8 cellular contexts compared by ENCODE assay signal in genomic region chr1:197144570-197145325, GRCh38. TPM values are rescaled to one million over a fixed set of nuclear protein-coding genes. Genes with fewer than 3 reads are reported as not detected.
DNase-seq lines count a peak whose midpoint lies in the region; ATAC-seq and TF ChIP-seq lines count a peak whose summit lies in the region.

No MANE protein-coding gene starts in this region.

- TF ChIP-seq EP300 in sigmoid colon (IDR thresholded peaks at IDR 0.05), result no peak

- H3K79me2 ChIP-seq in ACC112 (ENCODE audit: control insufficient read depth, insufficient read depth, low read length, unreplicated experiment) (peaks cover 63% of the 10 kb centered on the region), GM23248 (ENCODE audit: insufficient read depth) (peaks cover 66% of the 10 kb centered on the region)

- peak; percentile 7 for ATAC-seq in foreskin keratinocyte
- ATAC-seq in GM18517 (IDR thresholded peaks at IDR 0.05; ENCODE audit: unreplicated experiment), result no peak
- ATAC-seq in upper lobe of right lung, result no peak

- H3K9me2 ChIP-seq in GM23248 (ENCODE audit: insufficient read depth), result no peaks in the 10 kb centered on the region

- H3K4me2 ChIP-seq in GM23248 (ENCODE audit: unreplicated experiment), result peak overlapping the region; percentile 97

- H4K20me1 ChIP-seq in GM23248 (ENCODE audit: insufficient read depth), result no peaks in the 10 kb centered on the region

- TF ChIP-seq POLR2A in sigmoid colon (IDR thresholded peaks at IDR 0.05), result no peak

- H3K27ac ChIP-seq in ACC112 (ENCODE audit: low read depth, low read length), result no peak overlapping the region
- H3K27ac ChIP-seq in GM23248, result peak overlapping the region; percentile 32
- peak overlapping the region; percentile 21 for H3K27ac ChIP-seq in foreskin keratinocyte
- H3K27ac ChIP-seq in sigmoid colon, result no peak overlapping the region
- no peak overlapping the region for H3K27ac ChIP-seq in upper lobe of right lung

- DNase-seq in GM23248, result peak; percentile 76
- DNase-seq in SW480 (ENCODE audit: low spot score), result peak; percentile 7
- DNase-seq in foreskin keratinocyte, result peak in 1 of 2 donors; percentile 28
- no peak for DNase-seq in sigmoid colon
- no peak for DNase-seq in nucleus accumbens (lab: John Stamatoyannopoulos, UW)
- no peak for DNase-seq in upper lobe of right lung

- peak overlapping the region; percentile 78 for H3K9ac ChIP-seq in GM23248

- peaks cover 10% of the 10 kb centered on the region for H3F3A ChIP-seq in GM23248 (ENCODE audit: insufficient read depth)

- peaks cover 18% of the 10 kb centered on the region for H3K4me1 ChIP-seq in ACC112 (ENCODE audit: control insufficient read depth, insufficient read depth, low read length, unreplicated experiment)
- peaks cover 30% of the 10 kb centered on the region; the same call in 1 of the 2 replicates for H3K4me1 ChIP-seq in GM23248 (ENCODE audit: insufficient read depth)
- peaks cover 17% of the 10 kb centered on the region for H3K4me1 ChIP-seq in foreskin keratinocyte
- peaks cover 0 to 10% (median 8%) of the 10 kb centered on the region in 4 donors for H3K4me1 ChIP-seq in sigmoid colon
- H3K4me1 ChIP-seq in upper lobe of right lung, result no peaks in the 10 kb centered on the region

- in situ Hi-C loops in GM23248 (cut with MboI), result no loop called here

- intact Hi-C loops in sigmoid colon (cut with DNase I) (no loop called here), upper lobe of right lung (cut with DNase I) (no loop called here)

- H3K27me3 ChIP-seq in ACC112 (ENCODE audit: insufficient read depth, low read length) (no peaks in the 10 kb centered on the region), GM23248 (replicated peaks; ENCODE audit: insufficient read depth) (no peaks in the 10 kb centered on the region), foreskin keratinocyte (no peaks in the 10 kb centered on the region), sigmoid colon (peaks cover 0 to 36% (median 6%) of the 10 kb centered on the region in 3 donors), upper lobe of right lung (no peaks in the 10 kb centered on the region)

- 28 to 32% methylated on average over 5 of the region's 5 CpGs for WGBS in GM23248 (ENCODE audit: low coverage in 1 of 2, low lambda C conversion rate in 2 of 2, missing lambda C conversion rate in 2 of 2), 2 experiments
- WGBS in sigmoid colon, 2 donors, result 57 to 65% methylated on average over 5 of the region's 5 CpGs

- H3K36me3 ChIP-seq in ACC112 (ENCODE audit: insufficient read depth, low read length) (peaks cover 4% of the 10 kb centered on the region), GM23248 (ENCODE audit: low read depth) (no peaks in the 10 kb centered on the region), sigmoid colon (no peaks in the 10 kb centered on the region), upper lobe of right lung (no peaks in the 10 kb centered on the region)

- H2AFZ ChIP-seq in ACC112 (ENCODE audit: low read length, unreplicated experiment) (no peak overlapping the region), GM23248 (peak overlapping the region; percentile 95)

- no peaks in the 10 kb centered on the region for H3K9me3 ChIP-seq in GM23248 (ENCODE audit: low read depth)
- no peaks in the 10 kb centered on the region for H3K9me3 ChIP-seq in sigmoid colon
- H3K9me3 ChIP-seq in upper lobe of right lung, result no peaks in the 10 kb centered on the region

- H3K4me3 ChIP-seq in ACC112 (ENCODE audit: low read depth, low read length) (peak overlapping the region; percentile 89), GM23248 (peak overlapping the region; percentile 93), sigmoid colon (no peak overlapping the region), upper lobe of right lung (no peak overlapping the region)

- no peak for TF ChIP-seq CTCF in foreskin keratinocyte (conservative IDR thresholded peaks at IDR 0.05)
- no peak for TF ChIP-seq CTCF in sigmoid colon (IDR thresholded peaks at IDR 0.05)
- no peak for TF ChIP-seq CTCF in upper lobe of right lung (IDR thresholded peaks at IDR 0.05)

RNA-seq across cellular contexts. Expression of gene ASPM, which starts 1.7 kb away (rescaled TPM):
- 17.2 and 21.4 TPM in 2 replicates for total RNA-seq in GM23248 (2014; rRNA removed; shearing (Covaris generic))
- polyA plus RNA-seq in GM23248 (2016; fragmentation: Nextera tagmentation; extraction: Ambion mirVana) (6.1 and 7.3 TPM in 2 replicates), foreskin keratinocyte (7.7 and 10.9 TPM in 2 replicates), sigmoid colon (1 to 10 TPM in 1 of 3 donors, under 1 TPM in 2; 0.60 to 5.9 (median 0.69) TPM)
- total RNA-seq in foreskin keratinocyte (32.6 and 39.2 TPM in 2 replicates), sigmoid colon (under 1 TPM; under 0.01 to 0.83 (median 0.70) TPM), upper lobe of right lung (0.46 TPM)

RNA-seq across cellular contexts. Expression of gene ZBTB41, which starts 56.3 kb away (rescaled TPM):
- total RNA-seq in GM23248 (2014; rRNA removed; shearing (Covaris generic)), result 13.7 and 14.6 TPM in 2 replicates
- polyA plus RNA-seq in GM23248 (2016; fragmentation: Nextera tagmentation; extraction: Ambion mirVana), result 4.8 and 4.9 TPM in 2 replicates
- total RNA-seq in foreskin keratinocyte, result 9.5 and 9.6 TPM in 2 replicates
- 1.2 and 1.3 TPM in 2 replicates for polyA plus RNA-seq in foreskin keratinocyte
- total RNA-seq in sigmoid colon, result 10 to 100 TPM in 3 of 4 donors, 1 to 10 TPM in 1; 9.0 to 12.5 (median 11.7) TPM
- polyA plus RNA-seq in sigmoid colon, result 1 to 10 TPM; 1.6 to 2.5 (median 1.8) TPM
- 14.5 TPM for total RNA-seq in upper lobe of right lung

Comparison
In these comparisons a context has a peak if more than half of its experiments do, and no peak if none do; other contexts are left out.
1. H3K27ac ChIP-seq: peak in GM23248 (single experiment) and foreskin keratinocyte (single experiment); none in ACC112 (single experiment), sigmoid colon (0 of 4) and upper lobe of right lung (single experiment).
2. H3K4me3 ChIP-seq: peak in ACC112 (single experiment) and GM23248 (single experiment); none in sigmoid colon (0 of 4) and upper lobe of right lung (single experiment).
3. DNase-seq: peak in GM23248 (single experiment) and SW480 (single experiment); none in sigmoid colon (single experiment), nucleus accumbens (0 of 56) and upper lobe of right lung (single experiment).